Comparison of ENCODE assay signal across 20 cellular contexts in genomic region chr1:164583835-164584539, GRCh38. TPM values are rescaled to one million over a fixed set of nuclear protein-coding genes. Genes with fewer than 3 reads are reported as not detected.
"Had no signal": no experiment of that assay in that cellular context is flagged by ENCODE, and none has a peak within 500 bp of the region (broad histone marks: within the 10 kb centered on the region; RNA-seq: fewer than 3 reads in every experiment).

No MANE protein-coding gene starts in this region.

- H3K27ac Mint-ChIP-seq: activated CD4-positive, alpha-beta T cell treated with anti-CD3 and anti-CD28 coated beads, Interleukin-2, amount 10 ng/mL, durations not matched to agents 24 days and 14 days; activated CD8-positive, alpha-beta T cell treated with anti-CD3 and anti-CD28 coated beads, Interleukin-2, amount 10 ng/mL, durations not matched to agents 7 days and 5 days; activated naive CD8-positive, alpha-beta T cell treated with anti-CD3 and anti-CD28 coated beads, Interleukin-2, amount 10 ng/mL, durations not matched to agents 7 days and 5 days; activated T-cell treated with anti-CD3 and anti-CD28 coated beads, Interleukin-2, amount 50 U/mL, for 24 hours; activated T-helper 2 cell treated with anti-CD3 and anti-CD28 coated beads, Interferon-gamma antibody, Interleukin-2, Interleukin-4, amounts not matched to agents 10 μg/mL and 5 μg/mL and 100 μg/mL, durations not matched to agents 14 hours and 24 hours and 36 hours; natural killer cell treated with Interleukin-12 subunit alpha and Interleukin-12 subunit beta and Interleukin-15 and Interleukin-18, amount 100 ng/mL, for 72 hours; T-cell had no signal

- H3K27me3 Mint-ChIP-seq: stimulated activated naive CD8-positive, alpha-beta T cell treated with anti-CD3 and anti-CD28 coated beads, Interleukin-15, amount 100 ng/mL, for 72 hours had no signal

- H3K27me3 ChIP-seq: brain microvascular endothelial cell, upper lobe of left lung had no signal

- H3K4me3 ChIP-seq: skin epidermis, upper lobe of left lung had no signal

- DNase-seq: activated CD4-positive, alpha-beta T cell treated with anti-CD3 and anti-CD28 coated beads, Interleukin-2, amount 10 ng/mL, durations not matched to agents 24 days and 14 days; activated CD8-positive, alpha-beta T cell treated with anti-CD3 and anti-CD28 coated beads, Interleukin-2, amount 10 ng/mL, durations not matched to agents 7 days and 5 days; activated naive CD4-positive, alpha-beta T cell treated with Interleukin-2 at 50 U/mL for 16 hours; activated naive CD8-positive, alpha-beta T cell treated with anti-CD3 and anti-CD28 coated beads, Interleukin-2, amount 10 ng/mL, durations not matched to agents 7 days and 5 days; activated T-cell treated with anti-CD3 and anti-CD28 coated beads, Interleukin-2, amount 50 U/mL, for 24 hours; brain microvascular endothelial cell; cerebellar nuclear complex; cortex of kidney; nucleus accumbens; right cardiac atrium; stimulated activated CD4-positive, alpha-beta T cell treated with anti-CD3 and anti-CD28 coated beads, Interleukin-15, amount 100 ng/mL, for 24 hours; stimulated activated CD4-positive, alpha-beta T cell treated with anti-CD3 and anti-CD28 coated beads, Interleukin-2, amount 100 ng/mL, for 48 hours; stimulated activated naive CD8-positive, alpha-beta T cell treated with anti-CD3 and anti-CD28 coated beads, Interleukin-15, amount 100 ng/mL, for 72 hours; T-cell; T-helper 9 cell; upper lobe of left lung had no signal

- H3K27ac ChIP-seq: brain microvascular endothelial cell, skin epidermis had no signal

- H3K4me1 Mint-ChIP-seq: activated CD4-positive, alpha-beta T cell treated with anti-CD3 and anti-CD28 coated beads, Interleukin-2, amount 10 ng/mL, durations not matched to agents 24 days and 14 days; activated naive CD8-positive, alpha-beta T cell treated with anti-CD3 and anti-CD28 coated beads, Interleukin-2, amount 10 ng/mL, durations not matched to agents 7 days and 5 days; stimulated activated naive CD8-positive, alpha-beta T cell treated with anti-CD3 and anti-CD28 coated beads, Interleukin-15, amount 100 ng/mL, for 72 hours; T-cell had no signal

- H3K36me3 ChIP-seq: brain microvascular endothelial cell, upper lobe of left lung had no signal

- H3K9me3 Mint-ChIP-seq: activated CD4-positive, alpha-beta T cell treated with anti-CD3 and anti-CD28 coated beads, Interleukin-2, amount 10 ng/mL, durations not matched to agents 24 days and 14 days; activated T-cell treated with anti-CD3 and anti-CD28 coated beads, Interleukin-2, amount 50 U/mL, for 24 hours; activated T-helper 2 cell treated with anti-CD3 and anti-CD28 coated beads, Interferon-gamma antibody, Interleukin-2, Interleukin-4, amounts not matched to agents 10 μg/mL and 5 μg/mL and 100 μg/mL, durations not matched to agents 14 hours and 24 hours and 36 hours; natural killer cell treated with Interleukin-12 subunit alpha and Interleukin-12 subunit beta and Interleukin-15 and Interleukin-18, amount 100 ng/mL, for 72 hours; stimulated activated naive CD8-positive, alpha-beta T cell treated with anti-CD3 and anti-CD28 coated beads, Interleukin-15, amount 100 ng/mL, for 72 hours; T-cell had no signal

- H3K36me3 Mint-ChIP-seq: activated naive CD8-positive, alpha-beta T cell treated with anti-CD3 and anti-CD28 coated beads, Interleukin-2, amount 10 ng/mL, durations not matched to agents 7 days and 5 days; natural killer cell treated with Interleukin-12 subunit alpha and Interleukin-12 subunit beta and Interleukin-15 and Interleukin-18, amount 100 ng/mL, for 72 hours; T-cell had no signal

- ATAC-seq: activated CD8-positive, alpha-beta T cell treated with anti-CD3 and anti-CD28 coated beads, Interleukin-2, amount 10 ng/mL, durations not matched to agents 7 days and 5 days; esophagus mucosa; natural killer cell treated with Interleukin-12 subunit alpha and Interleukin-12 subunit beta and Interleukin-15 and Interleukin-18, amount 100 ng/mL, for 72 hours; right cardiac atrium; stimulated activated naive CD8-positive, alpha-beta T cell treated with anti-CD3 and anti-CD28 coated beads, Interleukin-15, amount 100 ng/mL, for 72 hours; T-cell had no signal

- H3K4me3 Mint-ChIP-seq: activated CD4-positive, alpha-beta T cell treated with anti-CD3 and anti-CD28 coated beads, Interleukin-2, amount 10 ng/mL, durations not matched to agents 24 days and 14 days; activated CD8-positive, alpha-beta T cell treated with anti-CD3 and anti-CD28 coated beads, Interleukin-2, amount 10 ng/mL, durations not matched to agents 7 days and 5 days; activated naive CD8-positive, alpha-beta T cell treated with anti-CD3 and anti-CD28 coated beads, Interleukin-2, amount 10 ng/mL, durations not matched to agents 7 days and 5 days; activated T-cell treated with anti-CD3 and anti-CD28 coated beads, Interleukin-2, amount 50 U/mL, for 24 hours; natural killer cell treated with Interleukin-12 subunit alpha and Interleukin-12 subunit beta and Interleukin-15 and Interleukin-18, amount 100 ng/mL, for 72 hours; stimulated activated naive CD8-positive, alpha-beta T cell treated with anti-CD3 and anti-CD28 coated beads, Interleukin-15, amount 100 ng/mL, for 72 hours; T-cell had no signal

- H3K9me3 ChIP-seq: upper lobe of left lung had no signal

RNA-seq across cellular contexts. Expression of gene PBX1, which starts 25.0 kb away (rescaled TPM):
- total RNA-seq: activated CD4-positive, alpha-beta T cell treated with anti-CD3 and anti-CD28 coated beads, Interleukin-2, amount 10 ng/mL, durations not matched to agents 24 days and 14 days; activated CD8-positive, alpha-beta T cell treated with anti-CD3 and anti-CD28 coated beads, Interleukin-2, amount 10 ng/mL, durations not matched to agents 7 days and 5 days; activated T-helper 2 cell treated with anti-CD3 and anti-CD28 coated beads, Interferon-gamma antibody, Interleukin-2, Interleukin-4, amounts not matched to agents 10 μg/mL and 5 μg/mL and 100 μg/mL, durations not matched to agents 14 hours and 24 hours and 36 hours had no signal
